Comparison of ENCODE assay signal across 16 cellular contexts in genomic region chr2:20189299-20189931, GRCh38. TPM values are rescaled to one million over a fixed set of nuclear protein-coding genes. Genes with fewer than 3 reads are reported as not detected.
DNase-seq lines count a peak whose midpoint lies in the region; ATAC-seq, FAIRE-seq and TF ChIP-seq lines count a peak whose summit lies in the region.
"Had no signal": no experiment of that assay in that cellular context is flagged by ENCODE, and none has a peak within 500 bp of the region (broad histone marks: within the 10 kb centered on the region; RNA-seq: fewer than 3 reads in every experiment).

No MANE protein-coding gene starts in this region.

- intact Hi-C loops in dendritic cell treated with granulocyte-macrophage colony-stimulating factor and Interleukin-4, amounts not matched to agents 40 ng/mL and 50 ng/mL, for 4 days (cut with micrococcal nuclease), result no loop called here
- intact Hi-C loops in HepG2 (cut with micrococcal nuclease; ENCODE audit: unreplicated experiment), result no loop called here

- no peak for TF ChIP-seq RAD21 in HepG2 (CRISPR knock-in tag; IDR thresholded peaks at IDR 0.05)

- H3K27ac Mint-ChIP-seq in T-helper 17 cell (peak overlapping the region; percentile 78), progenitor cell of endocrine pancreas (peak overlapping the region; percentile 83)
- H3K27ac Mint-ChIP-seq in dendritic cell treated with granulocyte-macrophage colony-stimulating factor and Interleukin-4, amounts not matched to agents 40 ng/mL and 50 ng/mL, for 4 days, result peak overlapping the region; percentile 63
- H3K27ac Mint-ChIP-seq: CD8-positive, alpha-beta memory T cell had no signal

- in situ Hi-C loops in HepG2 (cut with HindIII; ENCODE audit: extremely low pct_ligation_motif_present, low pct_unique_long_range_greater_than_20kb), result loop anchor here (5.0 kb wide), 1 partner anchor 33 kb away; no protein-coding TSS in a partner anchor

- H3K27me3 ChIP-seq in HepG2 (ENCODE audit: control insufficient read depth in 1 of 2, insufficient read depth in 2 of 2, low read length in 2 of 2), result no peaks in the 10 kb centered on the region
- H3K27me3 ChIP-seq: BLaER1, SJSA1 had no signal

- no peak overlapping the region for H3K4me3 ChIP-seq in HepG2 (replicated peaks in 1 of 3; ENCODE audit: insufficient read depth in 1 of 3, low read depth in 2 of 3, low read length in 3 of 3)
- H3K4me3 ChIP-seq: BLaER1, SJSA1 had no signal

- H3K79me2 ChIP-seq in HepG2 (ENCODE audit: insufficient read depth, low read length), result no peaks in the 10 kb centered on the region

- no peak overlapping the region for H3K4me3 Mint-ChIP-seq in T-helper 17 cell
- no peak overlapping the region for H3K4me3 Mint-ChIP-seq in dendritic cell treated with granulocyte-macrophage colony-stimulating factor and Interleukin-4, amounts not matched to agents 40 ng/mL and 50 ng/mL, for 4 days
- H3K4me3 Mint-ChIP-seq in progenitor cell of endocrine pancreas (ENCODE audit: low read depth), result no peak overlapping the region
- H3K4me3 Mint-ChIP-seq: CD8-positive, alpha-beta memory T cell had no signal

- H3K4me1 ChIP-seq in HepG2 (ENCODE audit: insufficient read depth, low read length), result peaks cover 96% of the 10 kb centered on the region

- POLR2A ChIA-PET in HepG2 (lab: Yijun Ruan, JAX), result interaction anchor here (1.0 to 3.9 kb wide), 6 partner anchors 10 to 36 kb away, joined by 3 to 23 read pairs (median 9); partner anchors contain the start of gene SDC1

- TF ChIP-seq EP300 in HepG2 (IDR thresholded peaks at IDR 0.05; ENCODE audit: low read depth in 2 of 2, low read length in 2 of 2), result no peak
- TF ChIP-seq EP300 in HepG2 (CRISPR knock-in tag; IDR thresholded peaks at IDR 0.05; ENCODE audit: borderline replicate concordance), result no peak

- H3K36me3 ChIP-seq in HepG2 (replicated peaks in 1 of 2; ENCODE audit: control insufficient read depth in 1 of 2, insufficient read depth in 2 of 2, low read length in 2 of 2), result no peaks in the 10 kb centered on the region
- H3K36me3 ChIP-seq: BLaER1, SJSA1 had no signal

- ATAC-seq in T-helper 17 cell (no peak), HepG2 (no peak), GM21423 (IDR thresholded peaks at IDR 0.05; ENCODE audit: unreplicated experiment) (no peak), GM18517 (IDR thresholded peaks at IDR 0.05; ENCODE audit: unreplicated experiment) (no peak)

- no TSS peak for BruUV-seq in HepG2 (replicated peaks; lab: Mats Ljungman, UMichigan)

- no peaks in the 10 kb centered on the region for H3K9me3 Mint-ChIP-seq in dendritic cell treated with granulocyte-macrophage colony-stimulating factor and Interleukin-4, amounts not matched to agents 40 ng/mL and 50 ng/mL, for 4 days
- no peaks in the 10 kb centered on the region for H3K9me3 Mint-ChIP-seq in progenitor cell of endocrine pancreas (ENCODE audit: low read depth)
- H3K9me3 Mint-ChIP-seq: CD8-positive, alpha-beta memory T cell had no signal

- no peaks in the 10 kb centered on the region for H3K36me3 Mint-ChIP-seq in T-helper 17 cell (ENCODE audit: low read depth)
- H3K36me3 Mint-ChIP-seq in dendritic cell treated with granulocyte-macrophage colony-stimulating factor and Interleukin-4, amounts not matched to agents 40 ng/mL and 50 ng/mL, for 4 days (ENCODE audit: low read depth), result no peaks in the 10 kb centered on the region
- no peaks in the 10 kb centered on the region for H3K36me3 Mint-ChIP-seq in progenitor cell of endocrine pancreas (ENCODE audit: insufficient read depth)
- H3K36me3 Mint-ChIP-seq: CD8-positive, alpha-beta memory T cell had no signal

- H3K9me3 ChIP-seq in T-helper 17 cell (ENCODE audit: control insufficient read depth, low read length, poor library complexity, severe bottlenecking), result no peaks in the 10 kb centered on the region
- H3K9me3 ChIP-seq in HepG2 (ENCODE audit: low read length), result no peaks in the 10 kb centered on the region
- H3K9me3 ChIP-seq: BLaER1, SJSA1 had no signal

- no peak overlapping the region for H2AFZ ChIP-seq in HepG2 (ENCODE audit: low read length)

- peaks cover 4% of the 10 kb centered on the region for H3K4me1 Mint-ChIP-seq in T-helper 17 cell
- peaks cover 52% of the 10 kb centered on the region for H3K4me1 Mint-ChIP-seq in dendritic cell treated with granulocyte-macrophage colony-stimulating factor and Interleukin-4, amounts not matched to agents 40 ng/mL and 50 ng/mL, for 4 days (ENCODE audit: low read depth)
- peaks cover 40% of the 10 kb centered on the region for H3K4me1 Mint-ChIP-seq in progenitor cell of endocrine pancreas (ENCODE audit: low read depth)
- H3K4me1 Mint-ChIP-seq: CD8-positive, alpha-beta memory T cell had no signal

- TF ChIP-seq CTCF in HepG2 (CRISPR knock-in tag; IDR thresholded peaks at IDR 0.05) (no peak), progenitor cell of endocrine pancreas (IDR thresholded peaks at IDR 0.05; ENCODE audit: unreplicated experiment) (no peak)

- no peak for FAIRE-seq in HepG2 (lab: Jason Lieb, UNC)
- FAIRE-seq: HTR-8/SVneo had no signal

- H3K27ac ChIP-seq in HepG2 (ENCODE audit: extremely low read length, insufficient read depth, low read length), result no peak overlapping the region
- H3K27ac ChIP-seq: BLaER1, SJSA1 had no signal

- CTCF ChIA-PET in HepG2 (lab: Yijun Ruan, JAX; ENCODE audit: low intra/inter-chr PET ratio, low total read pairs), result no interaction called here

- WGBS in HepG2 (ENCODE audit: low lambda C conversion rate), result 15% methylated on average over 4 of the region's 4 CpGs

- H3K27me3 Mint-ChIP-seq in T-helper 17 cell (peaks cover 11% of the 10 kb centered on the region), progenitor cell of endocrine pancreas (no peaks in the 10 kb centered on the region)
- peaks cover under 1% of the 10 kb centered on the region for H3K27me3 Mint-ChIP-seq in dendritic cell treated with granulocyte-macrophage colony-stimulating factor and Interleukin-4, amounts not matched to agents 40 ng/mL and 50 ng/mL, for 4 days

- no peak overlapping the region for H3K9ac ChIP-seq in HepG2 (ENCODE audit: insufficient read depth, low read depth, low read length)
- H3K9ac ChIP-seq: BLaER1 had no signal

- no peak for TF ChIP-seq POLR2A in HepG2 (IDR thresholded peaks at IDR 0.05; ENCODE audit: insufficient read depth in 1 of 2, low read depth in 2 of 2, low read length in 2 of 2)

- peak overlapping the region; percentile 49 for H3K4me2 ChIP-seq in HepG2 (ENCODE audit: low read depth, low read length)
- H3K4me2 ChIP-seq: BLaER1 had no signal

- DNase-seq in T-helper 17 cell (no peak), HepG2 (ENCODE audit: low spot score) (no peak), progenitor cell of endocrine pancreas (ENCODE audit: low spot score, unreplicated experiment) (no peak)
- DNase-seq in activated naive CD4-positive, alpha-beta T cell (lab: John Stamatoyannopoulos, UW), result no peak
- DNase-seq: CD8-positive, alpha-beta memory T cell; KBM-7; NCI-H1048; NCI-H2081 treated with DMSO at 0.1 percent for 48 hours; OCI-M1; RPMI8226 had no signal

- H4K20me1 ChIP-seq in HepG2 (ENCODE audit: insufficient read depth, low read length), result no peaks in the 10 kb centered on the region
- H4K20me1 ChIP-seq: BLaER1 had no signal

TF ChIP-seq in HepG2, 621 proteins besides CTCF, POLR2A, EP300 and RAD21 (continues in another document):
- no peak for TF ChIP-seq MNT (IDR thresholded peaks at IDR 0.05)
- TF ChIP-seq ZSCAN30 (CRISPR knock-in tag; IDR thresholded peaks at IDR 0.05), result no peak
- no peak for TF ChIP-seq ZNF333 (CRISPR knock-in tag; IDR thresholded peaks at IDR 0.05; ENCODE audit: borderline replicate concordance)
- TF ChIP-seq SOX5 (CRISPR knock-in tag; IDR thresholded peaks at IDR 0.05; ENCODE audit: borderline replicate concordance), result no peak
- TF ChIP-seq KDM3A (CRISPR knock-in tag; IDR thresholded peaks at IDR 0.05; ENCODE audit: low read depth), result no peak
- no peak for TF ChIP-seq KDM5B (CRISPR knock-in tag; IDR thresholded peaks at IDR 0.05; ENCODE audit: borderline replicate concordance)

RNA-seq across cellular contexts. Expression of gene SDC1, which starts 35.5 kb away (rescaled TPM):
- total RNA-seq in T-helper 17 cell (not detected), HepG2 (2016; rRNA removed; fragmentation: Illumina TruSeq; extraction: Trizol) (47.5 and 119 TPM in 2 replicates), progenitor cell of endocrine pancreas (35.1 and 38.7 TPM in 2 replicates)
- 9.3 and 11.1 TPM in 2 replicates for total RNA-seq in HepG2 (2016; cell fraction: cytosol; rRNA removed; fragmentation: Illumina TruSeq; extraction: Trizol; ENCODE audit: low read depth)
- total RNA-seq in HepG2 (2016; cell fraction: insoluble cytoplasmic fraction; rRNA removed; fragmentation: Illumina TruSeq; extraction: Trizol), result 45.4 and 119 TPM in 2 replicates
- total RNA-seq in HepG2 (2016; cell fraction: membrane; rRNA removed; fragmentation: Illumina TruSeq; extraction: Trizol), result 27.4 and 30.5 TPM in 2 replicates
- 90.3 and 111 TPM in 2 replicates for total RNA-seq in HepG2 (2016; cell fraction: nucleus; rRNA removed; fragmentation: Illumina TruSeq; extraction: Trizol)
- 108 and 113 TPM in 2 replicates for polyA plus RNA-seq in HepG2 (2011; rRNA removed)
- 78.7 and 130 TPM in 2 replicates for polyA plus RNA-seq in HepG2 (2011; cell fraction: cytosol; rRNA removed)
- 66.7 and 76.2 TPM in 2 replicates for polyA plus RNA-seq in HepG2 (2011; cell fraction: nucleus; rRNA removed)
- 44.8 and 48.6 TPM in 2 replicates for polyA plus RNA-seq in HepG2 (2012)
- 8.7 TPM in 2 replicates for polyA plus RNA-seq in HepG2 (2016; cell fraction: cytosol; fragmentation: Illumina TruSeq; extraction: Trizol; ENCODE audit: low read depth)
- 49.7 and 54.3 TPM in 2 replicates for polyA plus RNA-seq in HepG2 (2016; cell fraction: insoluble cytoplasmic fraction; fragmentation: Illumina TruSeq; extraction: Trizol; ENCODE audit: low read depth)
- polyA plus RNA-seq in HepG2 (2016; cell fraction: membrane; fragmentation: Illumina TruSeq; extraction: Trizol; ENCODE audit: low read depth), result 17.8 and 18.0 TPM in 2 replicates
- 156 and 173 TPM in 2 replicates for polyA plus RNA-seq in HepG2 (2016; cell fraction: nucleus; fragmentation: Illumina TruSeq; extraction: Trizol; ENCODE audit: insufficient read depth, low read depth)
- polyA minus RNA-seq in HepG2 (2011; rRNA and poly(A)+ RNA removed; ENCODE audit: low replicate concordance), result 13.0 and 159 TPM in 2 replicates
- polyA minus RNA-seq in HepG2 (2011; cell fraction: cytosol; rRNA and poly(A)+ RNA removed), result 69.2 and 73.2 TPM in 2 replicates
- 14.8 and 16.3 TPM in 2 replicates for polyA minus RNA-seq in HepG2 (2011; cell fraction: nucleus; rRNA and poly(A)+ RNA removed)
- polyA plus RNA-seq: CD8-positive, alpha-beta memory T cell had no signal

Comparison
In these comparisons a context has a peak if more than half of its experiments do, and no peak if none do; other contexts are left out.
1. RNA of gene SDC1, which starts 35.5 kb away (total RNA-seq): 9.3 to 119 TPM in HepG2 and 35.1 to 38.7 TPM in progenitor cell of endocrine pancreas; not detected in T-helper 17 cell; every median in the first group is over 4 times any median in the second.
2. Peak in every context shown above with its lines, with median percentiles within 50 percentile points of each other: H3K27ac Mint-ChIP-seq.